In genomic region chr7:73623798-73624668, GRCh38 we compare ENCODE assay signal across 9 cellular contexts. TPM values are rescaled to one million over a fixed set of nuclear protein-coding genes. Genes with fewer than 3 reads are reported as not detected.
DNase-seq lines count a peak whose midpoint lies in the region; ATAC-seq and TF ChIP-seq lines count a peak whose summit lies in the region.
"Had no signal": no experiment of that assay in that cellular context is flagged by ENCODE, and none has a peak within 500 bp of the region (broad histone marks: within the 10 kb centered on the region; RNA-seq: fewer than 3 reads in every experiment).

A gene with protein sequence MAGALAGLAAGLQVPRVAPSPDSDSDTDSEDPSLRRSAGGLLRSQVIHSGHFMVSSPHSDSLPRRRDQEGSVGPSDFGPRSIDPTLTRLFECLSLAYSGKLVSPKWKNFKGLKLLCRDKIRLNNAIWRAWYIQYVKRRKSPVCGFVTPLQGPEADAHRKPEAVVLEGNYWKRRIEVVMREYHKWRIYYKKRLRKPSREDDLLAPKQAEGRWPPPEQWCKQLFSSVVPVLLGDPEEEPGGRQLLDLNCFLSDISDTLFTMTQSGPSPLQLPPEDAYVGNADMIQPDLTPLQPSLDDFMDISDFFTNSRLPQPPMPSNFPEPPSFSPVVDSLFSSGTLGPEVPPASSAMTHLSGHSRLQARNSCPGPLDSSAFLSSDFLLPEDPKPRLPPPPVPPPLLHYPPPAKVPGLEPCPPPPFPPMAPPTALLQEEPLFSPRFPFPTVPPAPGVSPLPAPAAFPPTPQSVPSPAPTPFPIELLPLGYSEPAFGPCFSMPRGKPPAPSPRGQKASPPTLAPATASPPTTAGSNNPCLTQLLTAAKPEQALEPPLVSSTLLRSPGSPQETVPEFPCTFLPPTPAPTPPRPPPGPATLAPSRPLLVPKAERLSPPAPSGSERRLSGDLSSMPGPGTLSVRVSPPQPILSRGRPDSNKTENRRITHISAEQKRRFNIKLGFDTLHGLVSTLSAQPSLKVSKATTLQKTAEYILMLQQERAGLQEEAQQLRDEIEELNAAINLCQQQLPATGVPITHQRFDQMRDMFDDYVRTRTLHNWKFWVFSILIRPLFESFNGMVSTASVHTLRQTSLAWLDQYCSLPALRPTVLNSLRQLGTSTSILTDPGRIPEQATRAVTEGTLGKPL (minus strand): TSS chr7:73624522. CDS start chr7:73624492, 30 bp downstream.

- no peaks in the 10 kb centered on the region for H3K36me3 Mint-ChIP-seq in activated naive CD4-positive, alpha-beta T cell treated with anti-CD3 and anti-CD28 coated beads, Interleukin-2, amount 50 U/mL, for 24 hours

- H3K4me1 ChIP-seq in ACC112 (ENCODE audit: control insufficient read depth, insufficient read depth, low read length, unreplicated experiment) (peaks cover 16% of the 10 kb centered on the region), Panc1 (ENCODE audit: control insufficient read depth, insufficient read depth, low read length) (no peaks in the 10 kb centered on the region), neuronal stem cell (ENCODE audit: control insufficient read depth in 2 of 2, insufficient read depth in 1 of 2, low read depth in 1 of 2, low read length in 2 of 2) (peaks cover 10 to 11% of the 10 kb centered on the region in 2 donors), suprapubic skin (peaks cover 29% of the 10 kb centered on the region), OCI-LY7 (ENCODE audit: insufficient read depth, low read length, poor library complexity, severe bottlenecking) (no peaks in the 10 kb centered on the region)

- H3K4me2 ChIP-seq in neuronal stem cell (ENCODE audit: insufficient read depth, low read length, poor library complexity, severe bottlenecking): peak within 1 kb of the TSS; percentile 97
- no peak within 1 kb of the TSS for H3K4me2 ChIP-seq in OCI-LY7 (ENCODE audit: low read length)

- peak within 1 kb of the TSS; percentile 99 for H3K14ac ChIP-seq in neuronal stem cell (ENCODE audit: low read length)

- intact Hi-C loops in Panc1 (cut with micrococcal nuclease; ENCODE audit: unreplicated experiment) (no loop called here), OCI-LY7 (cut with micrococcal nuclease; ENCODE audit: unreplicated experiment) (no loop called here)

- H3K79me2 ChIP-seq in ACC112 (ENCODE audit: control insufficient read depth, insufficient read depth, low read length, unreplicated experiment) (no peaks in the 10 kb centered on the region), OCI-LY7 (ENCODE audit: insufficient read depth, low read depth, low read length) (no peaks in the 10 kb centered on the region)

- H2AFZ ChIP-seq in ACC112 (ENCODE audit: low read length, unreplicated experiment) (no peak within 1 kb of the TSS), neuronal stem cell (ENCODE audit: low read length) (peak within 1 kb of the TSS; percentile 99), OCI-LY7 (ENCODE audit: low read length) (no peak within 1 kb of the TSS)

- H3K18ac ChIP-seq in neuronal stem cell (ENCODE audit: low read length): peak within 1 kb of the TSS; percentile 92

- no peaks in the 10 kb centered on the region for H3K9me3 Mint-ChIP-seq in activated naive CD4-positive, alpha-beta T cell treated with anti-CD3 and anti-CD28 coated beads, Interleukin-2, amount 50 U/mL, for 24 hours

- no peak within 1 kb of the TSS for H4K8ac ChIP-seq in neuronal stem cell (ENCODE audit: low read depth, low read length)

- H3K36me3 ChIP-seq in ACC112 (ENCODE audit: insufficient read depth, low read length): no peaks in the 10 kb centered on the region
- H3K36me3 ChIP-seq in Panc1 (ENCODE audit: control insufficient read depth, insufficient read depth, low read length): no peaks in the 10 kb centered on the region
- no peaks in the 10 kb centered on the region for H3K36me3 ChIP-seq in neuronal stem cell (replicated peaks in 1 of 2; ENCODE audit: control insufficient read depth in 2 of 2, insufficient read depth in 2 of 2, low read length in 2 of 2)
- H3K36me3 ChIP-seq in suprapubic skin: no peaks in the 10 kb centered on the region
- no peaks in the 10 kb centered on the region for H3K36me3 ChIP-seq in OCI-LY7 (ENCODE audit: insufficient read depth, low read length)

- H4K91ac ChIP-seq in neuronal stem cell (ENCODE audit: low read depth, low read length, poor library complexity): no peak within 1 kb of the TSS

- peak within 1 kb of the TSS; percentile 13 for H2BK120ac ChIP-seq in neuronal stem cell (ENCODE audit: low read depth, low read length)

- H3K4me3 ChIP-seq in ACC112 (ENCODE audit: low read depth, low read length): peak within 1 kb of the TSS; percentile 75
- peak within 1 kb of the TSS; percentile 52 to 58 for H3K4me3 ChIP-seq in Panc1 (ENCODE audit: low read depth in 2 of 2, low read length in 2 of 2)
- peak within 1 kb of the TSS; percentile 47 to 85 for H3K4me3 ChIP-seq in neuronal stem cell (ENCODE audit: low read length in 2 of 2)
- peak within 1 kb of the TSS; percentile 71 for H3K4me3 ChIP-seq in suprapubic skin
- no peak within 1 kb of the TSS for H3K4me3 ChIP-seq in OCI-LY7 (ENCODE audit: low read depth, low read length, poor library complexity, severe bottlenecking)

- TF ChIP-seq EP300 in suprapubic skin (IDR thresholded peaks at IDR 0.05): no peak

- TF ChIP-seq CTCF in Panc1 (IDR thresholded peaks at IDR 0.05): no peak
- no peak for TF ChIP-seq CTCF in suprapubic skin (IDR thresholded peaks at IDR 0.05)
- no peak for TF ChIP-seq CTCF in OCI-LY7 (conservative IDR thresholded peaks at IDR 0.05; ENCODE audit: low read length)

- H3K27ac ChIP-seq in ACC112 (ENCODE audit: low read depth, low read length) (no peak within 1 kb of the TSS), Panc1 (ENCODE audit: low read length) (0 out of 2 replicates have a peak within 1 kb of the TSS, but pooled peaks have one; percentile 29), neuronal stem cell (replicated peaks; ENCODE audit: low read length) (no peak within 1 kb of the TSS), suprapubic skin (peak within 1 kb of the TSS; percentile 40), OCI-LY7 (ENCODE audit: low read depth, low read length, poor library complexity, severe bottlenecking) (no peak within 1 kb of the TSS)

- POLR2A ChIA-PET in Panc1 (lab: Charles Lee) (no interaction called here), OCI-LY7 (lab: Charles Lee) (no interaction called here)

- no peaks in the 10 kb centered on the region for H4K20me1 ChIP-seq in OCI-LY7 (ENCODE audit: insufficient read depth, low read length)

- peak within 1 kb of the TSS; percentile 33 for H3K4me3 Mint-ChIP-seq in activated naive CD4-positive, alpha-beta T cell treated with anti-CD3 and anti-CD28 coated beads, Interleukin-2, amount 50 U/mL, for 24 hours

- peak within 1 kb of the TSS; percentile 56 for H2AK5ac ChIP-seq in neuronal stem cell (ENCODE audit: low read depth, low read length)

- H2BK12ac ChIP-seq in neuronal stem cell (ENCODE audit: low read length): peak within 1 kb of the TSS; percentile 58

- BruUV-seq in Panc1 (replicated peaks; lab: Mats Ljungman, UMichigan) (no TSS peak), OCI-LY7 (replicated peaks; lab: Mats Ljungman, UMichigan) (no TSS peak)

- no CpG with 5 or more reads among the region's 80 CpGs for WGBS in neuronal stem cell (ENCODE audit: extremely low coverage in 2 of 2, insufficient read length in 2 of 2, insufficient replicate concordance in 1 of 2), 2 donors
- WGBS in suprapubic skin: 4% methylated on average over 58 of the region's 80 CpGs

- DNase-seq in HK-2 (ENCODE audit: unreplicated experiment): peak; percentile 72
- DNase-seq in Panc1 (ENCODE audit: low read depth, low spot score): no peak
- peak; percentile 56 for DNase-seq in glomerular visceral epithelial cell (ENCODE audit: extremely low spot score)
- peak; percentile 83 for DNase-seq in neuronal stem cell (ENCODE audit: low spot score)
- DNase-seq in suprapubic skin (ENCODE audit: low spot score in 2 of 2): peak; percentile 80 to 91
- no peak for DNase-seq in OCI-LY7 (ENCODE audit: low spot score)
- DNase-seq: DND-41 had no signal

- peak within 1 kb of the TSS; percentile 100 for H2BK15ac ChIP-seq in neuronal stem cell (ENCODE audit: low read length)

- H3K4me1 Mint-ChIP-seq in activated naive CD4-positive, alpha-beta T cell treated with anti-CD3 and anti-CD28 coated beads, Interleukin-2, amount 50 U/mL, for 24 hours: no peaks in the 10 kb centered on the region

- no peaks in the 10 kb centered on the region for H3K9me3 ChIP-seq in Panc1 (ENCODE audit: control insufficient read depth, insufficient read depth, low read depth, low read length)
- no peaks in the 10 kb centered on the region for H3K9me3 ChIP-seq in neuronal stem cell (replicated peaks in 1 of 2; ENCODE audit: control insufficient read depth in 2 of 2, insufficient read depth in 1 of 2, low read depth in 1 of 2, low read length in 2 of 2)
- no peaks in the 10 kb centered on the region for H3K9me3 ChIP-seq in suprapubic skin
- H3K9me3 ChIP-seq in OCI-LY7 (ENCODE audit: low read length): no peaks in the 10 kb centered on the region

- H3K23ac ChIP-seq in neuronal stem cell (ENCODE audit: low read depth, low read length, poor library complexity): peak within 1 kb of the TSS; percentile 93

- ATAC-seq in Panc1: peak; percentile 94

- H3K27me3 ChIP-seq in ACC112 (ENCODE audit: insufficient read depth, low read length) (peaks cover 47% of the 10 kb centered on the region), Panc1 (ENCODE audit: control insufficient read depth, insufficient read depth, low read length) (no peaks in the 10 kb centered on the region), neuronal stem cell (ENCODE audit: control insufficient read depth in 3 of 3, insufficient read depth in 3 of 3, low read depth in 1 of 3, low read length in 3 of 3) (peaks cover 15 to 67% (median 31%) of the 10 kb centered on the region in 3 experiments), suprapubic skin (peaks cover 54% of the 10 kb centered on the region)

- peak within 1 kb of the TSS; percentile 93 for H3K9ac ChIP-seq in neuronal stem cell (ENCODE audit: low read depth, low read length, poor library complexity)

- no peak within 1 kb of the TSS for H3K27ac Mint-ChIP-seq in activated naive CD4-positive, alpha-beta T cell treated with anti-CD3 and anti-CD28 coated beads, Interleukin-2, amount 50 U/mL, for 24 hours

- in situ Hi-C loops in Panc1 (cut with HindIII; ENCODE audit: low pct_unique_long_range_greater_than_20kb, low sequenced_read_pairs): no loop called here

- CTCF ChIA-PET in Panc1 (lab: Charles Lee): interaction anchor here (0.9 kb wide), 1 partner anchor 250 kb away, joined by 3 read pairs; no protein-coding TSS in a partner anchor
- CTCF ChIA-PET in OCI-LY7 (lab: Charles Lee; ENCODE audit: unreplicated experiment): no interaction called here

- TF ChIP-seq POLR2A in suprapubic skin (IDR thresholded peaks at IDR 0.05): no peak

- H3K4ac ChIP-seq in neuronal stem cell (ENCODE audit: low read length): no peak within 1 kb of the TSS

- no peaks in the 10 kb centered on the region for H3K9me2 ChIP-seq in OCI-LY7 (ENCODE audit: insufficient read depth, low read length)

- peaks cover 34% of the 10 kb centered on the region for H3K27me3 Mint-ChIP-seq in activated naive CD4-positive, alpha-beta T cell treated with anti-CD3 and anti-CD28 coated beads, Interleukin-2, amount 50 U/mL, for 24 hours

- peak within 1 kb of the TSS; percentile 75 for H2BK5ac ChIP-seq in neuronal stem cell (ENCODE audit: low read length)

- H3K79me1 ChIP-seq in neuronal stem cell (ENCODE audit: low read depth, low read length): peaks cover 5% of the 10 kb centered on the region

RNA-seq across cellular contexts. Expression of the gene that starts here (rescaled TPM):
- total RNA-seq in Panc1 (2021; ENCODE audit: unreplicated experiment): 7.2 TPM
- polyA plus RNA-seq in Panc1 (2012; ENCODE audit: insufficient read length): 4.9 TPM
- 2.3 TPM for polyA plus RNA-seq in neuronal stem cell (2013, experiment 1 of 2)
- polyA plus RNA-seq in neuronal stem cell (2013, experiment 2 of 2): 3.2 TPM
- total RNA-seq in suprapubic skin: 1 to 10 TPM; 1.9 to 9.3 (median 2.7) TPM
- not detected in 2 replicates for total RNA-seq in OCI-LY7 (2014; rRNA removed; shearing (Covaris generic))
- total RNA-seq in OCI-LY7 (2022): not detected in 2 replicates

Comparison
In these comparisons a context has a peak if more than half of its experiments do, and no peak if none do; other contexts are left out.
1. H3K27ac ChIP-seq: peak in Panc1 (single experiment) and suprapubic skin (single experiment); none in ACC112 (single experiment), neuronal stem cell (single experiment) and OCI-LY7 (single experiment).
2. DNase-seq: peak in HK-2 (single experiment), glomerular visceral epithelial cell (single experiment), neuronal stem cell (single experiment) and suprapubic skin (2 of 2); none in Panc1 (single experiment) and OCI-LY7 (single experiment).